Comparison of ENCODE assay signal across 7 cellular contexts in genomic region chr1:235843458-235843857, GRCh38. TPM values are rescaled to one million over a fixed set of nuclear protein-coding genes. Genes with fewer than 3 reads are reported as not detected.
DNase-seq lines count a peak whose midpoint lies in the region; ATAC-seq, FAIRE-seq and TF ChIP-seq lines count a peak whose summit lies in the region.

No MANE protein-coding gene starts in this region.

- no peak for DNase-seq in GM06990 (ENCODE audit: extremely low read depth, insufficient read length)
- no peak for DNase-seq in H54 (ENCODE audit: insufficient read length, low spot score)
- peak; percentile 22 for DNase-seq in NCI-H146 (lab: John Stamatoyannopoulos, UW)
- no peak for DNase-seq in WTC11 (ENCODE audit: low spot score)
- no peak for DNase-seq in left cardiac atrium
- DNase-seq in tibial nerve (ENCODE audit: low spot score in 2 of 2): peak in 1 of 2 donors; percentile 41
- DNase-seq in SKM-1 (lab: John Stamatoyannopoulos, UW; ENCODE audit: unreplicated experiment): no peak

- H3K4me3 Mint-ChIP-seq in WTC11: no peak overlapping the region

- H3K9me3 ChIP-seq in tibial nerve: peaks cover 0 to 8% (median 0%) of the 10 kb centered on the region in 4 donors

- intact Hi-C loops in left cardiac atrium (cut with DNase I): no loop called here

- H3K36me3 ChIP-seq in GM06990 (ENCODE audit: control insufficient read depth, insufficient read depth, low read length) (no peaks in the 10 kb centered on the region), tibial nerve (no peaks in the 10 kb centered on the region)

- H3K9me3 Mint-ChIP-seq in WTC11: peaks cover 15% of the 10 kb centered on the region

- CTCF ChIA-PET in WTC11 (lab: Charles Lee): interaction anchor here (0.6 to 5.6 kb wide), 14 partner anchors 9 to 339 kb away, joined by 3 to 49 read pairs (median 3); partner anchors contain the start of genes B3GALNT2 and LYST

- peak; percentile 59 for TF ChIP-seq CTCF in GM06990 (IDR thresholded peaks at IDR 0.05; ENCODE audit: insufficient read depth, low read length, poor library complexity, severe bottlenecking)
- TF ChIP-seq CTCF in WTC11 (IDR thresholded peaks at IDR 0.05): no peak
- TF ChIP-seq CTCF in tibial nerve (IDR thresholded peaks at IDR 0.05): peak; percentile 25 to 52 (median 41)

- 0 out of 2 replicates have a peak, but pooled peaks cover 3% of the 10 kb centered on the region for H3K27me3 Mint-ChIP-seq in WTC11 (ENCODE audit: low read depth)

- WGBS in tibial nerve, 2 donors: 8 to 12% methylated on average over 1 of the region's 1 CpG

- POLR2A ChIA-PET in WTC11 (lab: Charles Lee): no interaction called here

- ATAC-seq in WTC11 (peak; percentile 71), left cardiac atrium (peak; percentile 75 to 78)

- peak; percentile 53 for FAIRE-seq in H54 (lab: Jason Lieb, UNC)

- H3K27ac ChIP-seq in tibial nerve: peak overlapping the region in 1 of 4 donors; percentile 14

- peaks cover 4% of the 10 kb centered on the region for H3K4me1 Mint-ChIP-seq in WTC11

- H3K27me3 ChIP-seq in GM06990 (replicated peaks; ENCODE audit: control insufficient read depth, insufficient read depth, low read length) (no peaks in the 10 kb centered on the region), tibial nerve (no peaks in the 10 kb centered on the region)

- H3K4me1 ChIP-seq in tibial nerve: peaks cover 0 to 40% (median 11%) of the 10 kb centered on the region in 4 donors

- TF ChIP-seq POLR2A in H54 (IDR thresholded peaks at IDR 0.05; ENCODE audit: low read depth, low read length) (no peak), tibial nerve (IDR thresholded peaks at IDR 0.05) (no peak)

- H3K27ac Mint-ChIP-seq in WTC11: no peak overlapping the region

- H3K4me3 ChIP-seq in GM06990 (replicated peaks; ENCODE audit: low read depth, low read length) (no peak overlapping the region), tibial nerve (no peak overlapping the region)

- no peaks in the 10 kb centered on the region for H3K36me3 Mint-ChIP-seq in WTC11

- TF ChIP-seq EP300 in tibial nerve (IDR thresholded peaks at IDR 0.05): no peak

TF ChIP-seq in WTC11, 78 proteins besides CTCF, POLR2A, EP300 and RAD21:
- no peak for TF ChIP-seq JUN (CRISPR knock-in tag; IDR thresholded peaks at IDR 0.05)
- TF ChIP-seq ZNF396 (CRISPR knock-in tag; IDR thresholded peaks at IDR 0.05; ENCODE audit: borderline replicate concordance): no peak
- TF ChIP-seq NR1H2 (CRISPR knock-in tag; IDR thresholded peaks at IDR 0.05): no peak
- TF ChIP-seq PRDM15 (CRISPR knock-in tag; IDR thresholded peaks at IDR 0.05): no peak
- TF ChIP-seq ERG (CRISPR knock-in tag; IDR thresholded peaks at IDR 0.05): no peak
- TF ChIP-seq RORB (CRISPR knock-in tag; IDR thresholded peaks at IDR 0.05): no peak
- no peak for TF ChIP-seq E2F4 (CRISPR knock-in tag; IDR thresholded peaks at IDR 0.05; ENCODE audit: borderline replicate concordance, low read depth)
- TF ChIP-seq AFF4 (CRISPR knock-in tag; IDR thresholded peaks at IDR 0.05; ENCODE audit: borderline replicate concordance): no peak
- TF ChIP-seq NR2C2 (CRISPR knock-in tag; IDR thresholded peaks at IDR 0.05): no peak
- no peak for TF ChIP-seq ETV6 (CRISPR knock-in tag; IDR thresholded peaks at IDR 0.05)

RNA-seq across cellular contexts. Expression of gene LYST, which starts 23.2 kb away (rescaled TPM):
- total RNA-seq in WTC11 (2021): 0.46 to 0.99 TPM (median 0.59 TPM) in 3 replicates
- 10 to 100 TPM; 10.7 to 16.2 TPM for total RNA-seq in left cardiac atrium
- 10 to 100 TPM; 48.0 to 62.8 (median 61.0) TPM for total RNA-seq in tibial nerve
